In genomic region chrX:71320126-71320525, GRCh38 we compare ENCODE assay signal across 20 cellular contexts. TPM values are rescaled to one million over a fixed set of nuclear protein-coding genes. Genes with fewer than 3 reads are reported as not detected.
"Had no signal": no experiment of that assay in that cellular context is flagged by ENCODE, and none has a peak within 500 bp of the region (broad histone marks: within the 10 kb centered on the region; RNA-seq: fewer than 3 reads in every experiment).

No MANE protein-coding gene starts in this region.

- H3K9me3 ChIP-seq: ascending aorta, gastrocnemius medialis, sigmoid colon, spleen, testis, upper lobe of left lung had no signal

- H3K27ac Mint-ChIP-seq: activated naive CD4-positive, alpha-beta T cell treated with anti-CD3 and anti-CD28 coated beads, Interleukin-2, amount 50 U/mL, for 24 hours; nephron progenitor cell; stimulated activated memory B cell treated with anti-CD40 and anti-IgM and Interleukin-4, amounts not matched to agents 10 μg/mL and 1 μg/mL and 100 μg/mL, for 72 hours had no signal

- DNase-seq: activated CD4-positive, alpha-beta T cell treated with anti-CD3 and anti-CD28 coated beads, Interleukin-2, amount 50 U/mL, for 1 hour; activated CD8-positive, alpha-beta memory T cell treated with anti-CD3 and anti-CD28 coated beads, Interleukin-2, amount 50 U/mL, for 48 hours; activated gamma-delta T cell; gastrocnemius medialis; head of caudate nucleus; nephron progenitor cell; nucleus accumbens; posterior cingulate gyrus; sigmoid colon; spleen; stimulated activated CD4-positive, alpha-beta T cell treated with anti-CD3 and anti-CD28 coated beads, Interleukin-4, amount 100 ng/mL, for 4 hours; testis; upper lobe of left lung had no signal

- ATAC-seq: gastrocnemius medialis; left lobe of liver; stimulated activated memory B cell treated with anti-CD40 and anti-IgM and Interleukin-4, amounts not matched to agents 10 μg/mL and 1 μg/mL and 100 μg/mL, for 72 hours had no signal

- H3K9me3 Mint-ChIP-seq: activated naive CD4-positive, alpha-beta T cell treated with anti-CD3 and anti-CD28 coated beads, Interleukin-2, amount 50 U/mL, for 24 hours; central memory CD8-positive, alpha-beta T cell; stimulated activated memory B cell treated with anti-CD40 and anti-IgM and Interleukin-4, amounts not matched to agents 10 μg/mL and 1 μg/mL and 100 μg/mL, for 72 hours had no signal

- H3K4me3 Mint-ChIP-seq: activated naive CD4-positive, alpha-beta T cell treated with anti-CD3 and anti-CD28 coated beads, Interleukin-2, amount 50 U/mL, for 24 hours; central memory CD8-positive, alpha-beta T cell; nephron progenitor cell; stimulated activated memory B cell treated with anti-CD40 and anti-IgM and Interleukin-4, amounts not matched to agents 10 μg/mL and 1 μg/mL and 100 μg/mL, for 72 hours had no signal

- H3K27me3 Mint-ChIP-seq: activated naive CD4-positive, alpha-beta T cell treated with anti-CD3 and anti-CD28 coated beads, Interleukin-2, amount 50 U/mL, for 24 hours; central memory CD8-positive, alpha-beta T cell; stimulated activated memory B cell treated with anti-CD40 and anti-IgM and Interleukin-4, amounts not matched to agents 10 μg/mL and 1 μg/mL and 100 μg/mL, for 72 hours had no signal

- H3K36me3 ChIP-seq: gastrocnemius medialis, sigmoid colon, spleen, upper lobe of left lung had no signal

- H3K27ac ChIP-seq: ascending aorta, coronary artery, gastrocnemius medialis, sigmoid colon, spleen, testis, upper lobe of left lung had no signal

- H3K4me1 ChIP-seq: ascending aorta, gastrocnemius medialis, spleen, testis, upper lobe of left lung had no signal

- H3K4me3 ChIP-seq: ascending aorta, coronary artery, gastrocnemius medialis, lung, sigmoid colon, spleen, testis, upper lobe of left lung had no signal

- H3K4me1 Mint-ChIP-seq: activated naive CD4-positive, alpha-beta T cell treated with anti-CD3 and anti-CD28 coated beads, Interleukin-2, amount 50 U/mL, for 24 hours; central memory CD8-positive, alpha-beta T cell; nephron progenitor cell had no signal

- H3K27me3 ChIP-seq: ascending aorta, gastrocnemius medialis, sigmoid colon, spleen, testis, upper lobe of left lung had no signal

RNA-seq across cellular contexts. Expression of gene ITGB1BP2, which starts 18.6 kb away (rescaled TPM):
- total RNA-seq: ascending aorta had no signal
